In the genomic region with DNA sequence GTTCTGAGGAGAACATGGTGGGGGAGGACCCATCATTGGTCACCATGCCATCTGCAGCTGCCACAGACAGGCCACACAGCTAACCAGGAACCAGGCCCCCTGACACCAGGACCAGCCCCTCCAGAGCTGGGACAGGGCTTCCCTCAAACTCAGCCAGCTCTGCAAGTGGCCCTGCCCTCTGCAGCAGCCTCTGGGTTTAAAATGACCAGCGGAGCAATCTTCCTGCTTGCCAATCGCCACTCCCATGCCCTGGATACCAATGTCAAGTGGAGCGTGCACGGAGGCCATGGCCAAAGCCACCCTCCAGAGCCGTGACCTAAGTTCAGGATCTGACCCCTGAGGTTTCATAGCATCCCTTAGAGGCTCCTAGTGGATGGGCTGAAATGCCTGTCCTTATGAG, we compare ENCODE assay signal across 15 cellular contexts.
A peak's percentile ranks its signal among the peaks of the same experiment; 100 is the strongest.
DNase-seq lines count a peak whose midpoint lies in the region; ATAC-seq and TF ChIP-seq lines count a peak whose summit lies in the region.
"Had no signal": no experiment of that assay in that cellular context is flagged by ENCODE, and none has a peak within 500 bp of the region (broad histone marks: within the 10 kb centered on the region; RNA-seq: fewer than 3 reads in every experiment).

No MANE protein-coding gene starts in this region.

- H3K27me3 ChIP-seq in left ventricle myocardium inferior (ENCODE audit: low read depth) = no peaks in the 10 kb centered on the region
- no peaks in the 10 kb centered on the region for H3K27me3 ChIP-seq in mammary epithelial cell (ENCODE audit: insufficient read depth, low read length)
- H3K27me3 ChIP-seq in right lobe of liver = no peaks in the 10 kb centered on the region

- H3K9ac ChIP-seq in mammary epithelial cell (ENCODE audit: insufficient read depth, low read length) = no peak overlapping the region

- H3K27ac ChIP-seq in left ventricle myocardium inferior (replicated peaks) = no peak overlapping the region
- no peak overlapping the region for H3K27ac ChIP-seq in mammary epithelial cell (ENCODE audit: insufficient read depth, low read depth, low read length)
- no peak overlapping the region for H3K27ac ChIP-seq in right lobe of liver

- H3K4me2 ChIP-seq in mammary epithelial cell (ENCODE audit: insufficient read depth, low read depth, low read length) = no peak overlapping the region
- H3K4me2 ChIP-seq: GM23338 had no signal

- in situ Hi-C loops in mammary epithelial cell (cut with MboI; ENCODE audit: low sequenced_read_pairs in 2 of 2) = no loop called here

- H3K9me3 ChIP-seq in left ventricle myocardium inferior (replicated peaks) (no peaks in the 10 kb centered on the region), mammary epithelial cell (replicated peaks; ENCODE audit: insufficient read depth, low read length) (no peaks in the 10 kb centered on the region), right lobe of liver (no peaks in the 10 kb centered on the region)
- H3K9me3 ChIP-seq: HAP-1 had no signal

- no TSS peak for BruUV-seq in mammary epithelial cell (replicated peaks; lab: Mats Ljungman, UMichigan)

- CTCF ChIA-PET in mammary epithelial cell (lab: Charles Lee; ENCODE audit: low non-redundant PET) = no interaction called here

- intact Hi-C loops in cardiac septum (cut with DNase I) = no loop called here
- intact Hi-C loops in left ventricle myocardium inferior (cut with micrococcal nuclease) = no loop called here
- intact Hi-C loops in sciatic nerve (cut with DNase I) = no loop called here
- intact Hi-C loops in mammary epithelial cell (cut with micrococcal nuclease) = no loop called here
- intact Hi-C loops in right lobe of liver (cut with DNase I) = no loop called here

- TF ChIP-seq POLR2A in right lobe of liver (IDR thresholded peaks at IDR 0.05) = no peak

- H3K36me3 ChIP-seq in left ventricle myocardium inferior (no peaks in the 10 kb centered on the region), mammary epithelial cell (ENCODE audit: insufficient read depth, low read length) (no peaks in the 10 kb centered on the region), right lobe of liver (no peaks in the 10 kb centered on the region)
- H3K36me3 ChIP-seq: HAP-1 had no signal

- ATAC-seq in sciatic nerve (no peak), right lobe of liver (no peak)
- ATAC-seq: GM23338, HepG2 had no signal

- TF ChIP-seq CTCF in left ventricle myocardium inferior (IDR thresholded peaks at IDR 0.05; ENCODE audit: borderline replicate concordance) = no peak
- no peak for TF ChIP-seq CTCF in mammary epithelial cell (conservative IDR thresholded peaks at IDR 0.05 in 1 of 2, IDR thresholded peaks at IDR 0.05 in 1 of 2; ENCODE audit: extremely low read depth in 1 of 2, insufficient read depth in 1 of 2, low read depth in 1 of 2, low read length in 2 of 2)
- no peak for TF ChIP-seq CTCF in right lobe of liver (IDR thresholded peaks at IDR 0.05)

- H4K20me1 ChIP-seq in mammary epithelial cell (ENCODE audit: insufficient read depth, low read length) = no peaks in the 10 kb centered on the region

- no peaks in the 10 kb centered on the region for H3K4me1 ChIP-seq in left ventricle myocardium inferior
- peaks cover 16% of the 10 kb centered on the region for H3K4me1 ChIP-seq in mammary epithelial cell (ENCODE audit: insufficient read depth, low read length)
- no peaks in the 10 kb centered on the region for H3K4me1 ChIP-seq in right lobe of liver
- H3K4me1 ChIP-seq: HAP-1 had no signal

- DNase-seq in cardiac septum (ENCODE audit: low spot score) (peak; percentile 50), left ventricle myocardium inferior (no peak), kidney tubule cell (ENCODE audit: low spot score) (peak; percentile 11), sciatic nerve (ENCODE audit: low spot score) (peak; percentile 18), mammary epithelial cell (no peak), right lobe of liver (no peak), DMS153 (lab: John Stamatoyannopoulos, UW) (no peak), AML-193 (lab: John Stamatoyannopoulos, UW) (no peak)
- DNase-seq: 8988T, C1 segment of cervical spinal cord, DMS79 treated with DMSO at 0.1 percent for 48 hours, EL had no signal

- H3K4me3 ChIP-seq in left ventricle myocardium inferior (no peak overlapping the region), mammary epithelial cell (replicated peaks in 1 of 3; ENCODE audit: insufficient read depth in 1 of 3, low read depth in 2 of 3, low read length in 3 of 3) (no peak overlapping the region), right lobe of liver (no peak overlapping the region)
- H3K4me3 ChIP-seq: GM23338, HAP-1 had no signal

- H3K79me2 ChIP-seq in mammary epithelial cell (ENCODE audit: insufficient read depth, low read length) = no peaks in the 10 kb centered on the region

- no peak overlapping the region for H2AFZ ChIP-seq in mammary epithelial cell (ENCODE audit: low read depth, low read length)
- H2AFZ ChIP-seq: GM23338 had no signal

- dilution Hi-C loops in mammary epithelial cell (cut with HindIII; ENCODE audit: low sequenced_read_pairs) = no loop called here

- 79% methylated on average over 5 of the region's 5 CpGs for WGBS in mammary epithelial cell (ENCODE audit: low coverage, missing lambda C conversion rate)
- WGBS in right lobe of liver (ENCODE audit: insufficient coverage, low coverage, low lambda C conversion rate, missing lambda C conversion rate) = no CpG with 5 or more reads among the region's 5 CpGs

Comparison
In these comparisons a context has a peak if more than half of its experiments do, and no peak if none do; other contexts are left out.
1. DNase-seq: peak in cardiac septum (single experiment), kidney tubule cell (single experiment) and sciatic nerve (single experiment); none in left ventricle myocardium inferior (single experiment), mammary epithelial cell (single experiment), right lobe of liver (0 of 3), DMS153 (single experiment) and AML-193 (0 of 2).